Comparison of ENCODE assay signal across 7 cellular contexts in the genomic region with DNA sequence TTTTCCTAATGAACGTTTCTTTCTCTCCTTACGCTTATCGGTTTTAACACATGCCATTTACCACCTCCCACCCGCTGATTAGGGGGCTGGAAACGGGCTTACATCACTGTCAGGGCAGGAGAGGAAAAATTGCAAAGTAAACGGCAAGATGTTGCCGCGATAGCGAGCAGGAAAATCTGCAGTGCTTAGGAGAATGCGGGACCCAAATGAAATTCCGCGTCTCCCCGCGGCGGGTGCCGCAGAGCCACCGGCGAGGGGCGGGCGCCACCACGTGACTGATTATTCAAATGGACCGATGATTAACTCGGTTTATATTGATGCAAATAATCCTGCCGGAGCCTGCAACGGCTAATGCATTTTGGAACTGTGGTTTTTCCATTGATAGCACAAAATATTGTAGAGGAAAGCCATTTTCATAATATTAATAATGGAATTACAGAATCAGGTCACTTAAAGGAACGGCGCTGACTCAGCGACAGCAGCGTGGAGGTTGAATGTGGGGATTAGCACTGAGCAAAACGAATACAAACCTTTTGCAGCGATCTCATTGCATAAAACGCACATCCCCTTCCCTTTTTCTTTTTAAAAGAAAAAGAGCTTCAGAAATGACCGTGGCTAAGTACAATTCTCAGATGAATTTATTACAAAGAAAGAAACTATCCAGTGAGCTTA.
A peak's percentile ranks its signal among the peaks of the same experiment; 100 is the strongest.
DNase-seq lines count a peak whose midpoint lies in the region; ATAC-seq and TF ChIP-seq lines count a peak whose summit lies in the region.

No MANE protein-coding gene starts in this region.

- H3K9me3 Mint-ChIP-seq in dendritic cell treated with granulocyte-macrophage colony-stimulating factor and Interleukin-4, amounts not matched to agents 40 ng/mL and 50 ng/mL, for 4 days, result peaks cover 9% of the 10 kb centered on the region

- H3K4me1 ChIP-seq in tibial nerve, result peaks cover 0 to 21% (median 6%) of the 10 kb centered on the region in 4 donors

- H3K27me3 Mint-ChIP-seq in dendritic cell treated with granulocyte-macrophage colony-stimulating factor and Interleukin-4, amounts not matched to agents 40 ng/mL and 50 ng/mL, for 4 days, result peaks cover 64% of the 10 kb centered on the region

- peak overlapping the region; percentile 45 for H3K4me3 Mint-ChIP-seq in dendritic cell treated with granulocyte-macrophage colony-stimulating factor and Interleukin-4, amounts not matched to agents 40 ng/mL and 50 ng/mL, for 4 days

- TF ChIP-seq EP300 in tibial nerve (IDR thresholded peaks at IDR 0.05), result no peak

- no peak for TF ChIP-seq POLR2A in tibial nerve (IDR thresholded peaks at IDR 0.05)

- no peak overlapping the region for H3K27ac ChIP-seq in tibial nerve

- peaks cover 0 to 34% of the 10 kb centered on the region in 2 donors for H3K27me3 ChIP-seq in tibial nerve

- H3K4me1 Mint-ChIP-seq in dendritic cell treated with granulocyte-macrophage colony-stimulating factor and Interleukin-4, amounts not matched to agents 40 ng/mL and 50 ng/mL, for 4 days (ENCODE audit: low read depth), result peaks cover 82% of the 10 kb centered on the region

- H3K36me3 Mint-ChIP-seq in dendritic cell treated with granulocyte-macrophage colony-stimulating factor and Interleukin-4, amounts not matched to agents 40 ng/mL and 50 ng/mL, for 4 days (ENCODE audit: low read depth), result no peaks in the 10 kb centered on the region

- ATAC-seq in GM19463 (IDR thresholded peaks at IDR 0.05; ENCODE audit: unreplicated experiment) (peak; percentile 23), GM18520 (IDR thresholded peaks at IDR 0.05; ENCODE audit: unreplicated experiment) (no peak)

- DNase-seq in NCI-H524 treated with DMSO at 0.1 percent for 48 hours (lab: John Stamatoyannopoulos, UW), result peak; percentile 32
- peak; percentile 48 for DNase-seq in medulla oblongata (ENCODE audit: extremely low spot score)
- no peak for DNase-seq in tibial nerve (ENCODE audit: low spot score in 2 of 2)
- DNase-seq in COLO829 (ENCODE audit: low spot score), result no peak

- TF ChIP-seq CTCF in tibial nerve (IDR thresholded peaks at IDR 0.05), result no peak

- H3K36me3 ChIP-seq in tibial nerve, result no peaks in the 10 kb centered on the region

- H3K9me3 ChIP-seq in tibial nerve, result no peaks in the 10 kb centered on the region

- WGBS in tibial nerve, 2 donors, result 2 to 4% methylated on average over 33 of the region's 33 CpGs

- H3K4me3 ChIP-seq in tibial nerve, result peak overlapping the region in 3 of 4 donors; percentile 7 to 43 (median 32)

- intact Hi-C loops in dendritic cell treated with granulocyte-macrophage colony-stimulating factor and Interleukin-4, amounts not matched to agents 40 ng/mL and 50 ng/mL, for 4 days (cut with micrococcal nuclease), result no loop called here

- H3K27ac Mint-ChIP-seq in dendritic cell treated with granulocyte-macrophage colony-stimulating factor and Interleukin-4, amounts not matched to agents 40 ng/mL and 50 ng/mL, for 4 days, result no peak overlapping the region

Comparison
In these comparisons a context has a peak if more than half of its experiments do, and no peak if none do; other contexts are left out.
1. DNase-seq: peak in NCI-H524 treated with DMSO at 0.1 percent for 48 hours (single experiment) and medulla oblongata (single experiment); none in tibial nerve (0 of 2) and COLO829 (single experiment).